In the genomic region with DNA sequence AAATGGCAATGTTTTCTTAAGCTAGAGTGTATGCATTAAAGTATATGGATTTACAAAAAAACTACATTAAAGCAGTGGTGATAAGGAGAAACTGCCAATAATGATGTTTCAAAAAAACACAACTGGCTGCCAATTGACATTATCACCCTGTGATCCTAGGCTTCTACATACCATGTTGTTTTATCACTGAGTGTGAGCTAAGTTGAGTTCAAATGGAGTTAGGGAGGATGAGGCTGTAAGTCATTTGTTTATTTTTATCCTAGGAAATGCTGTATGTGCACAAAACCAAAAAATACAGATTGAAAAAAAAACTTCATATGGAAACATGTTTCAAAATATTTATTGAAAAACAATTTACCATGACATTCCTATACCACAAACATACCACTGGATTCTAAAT, we compare ENCODE assay signal across 23 cellular contexts. TPM values are rescaled to one million over a fixed set of nuclear protein-coding genes. Genes with fewer than 3 reads are reported as not detected.
A peak's percentile ranks its signal among the peaks of the same experiment; 100 is the strongest.
DNase-seq lines count a peak whose midpoint lies in the region; ATAC-seq, FAIRE-seq and TF ChIP-seq lines count a peak whose summit lies in the region.
"Had no signal": no experiment of that assay in that cellular context is flagged by ENCODE, and none has a peak within 500 bp of the region (broad histone marks: within the 10 kb centered on the region; RNA-seq: fewer than 3 reads in every experiment).

No MANE protein-coding gene starts in this region.

- H4K8ac ChIP-seq in neuronal stem cell (ENCODE audit: low read depth, low read length), result no peak overlapping the region

- H3K18ac ChIP-seq in neuronal stem cell (ENCODE audit: low read length), result no peak overlapping the region

- H3F3A ChIP-seq in MM.1S (ENCODE audit: insufficient read depth, low read length), result no peaks in the 10 kb centered on the region

- H3K27ac Mint-ChIP-seq in activated naive CD4-positive, alpha-beta T cell treated with anti-CD3 and anti-CD28 coated beads for 36 hours, result no peak overlapping the region
- H3K27ac Mint-ChIP-seq: CD14-positive monocyte; CD4-positive, alpha-beta memory T cell; HFFc6 had no signal

- H3K36me3 Mint-ChIP-seq in activated naive CD4-positive, alpha-beta T cell treated with anti-CD3 and anti-CD28 coated beads for 36 hours (ENCODE audit: low read depth), result peaks cover 3% of the 10 kb centered on the region

- H3K9me3 ChIP-seq in A549 (no peaks in the 10 kb centered on the region), K562 (replicated peaks; ENCODE audit: control insufficient read depth, insufficient read depth, low read depth, low read length) (no peaks in the 10 kb centered on the region), osteoblast (ENCODE audit: low read depth, low read length) (no peaks in the 10 kb centered on the region), MM.1S (replicated peaks; ENCODE audit: insufficient read depth, low read length) (no peaks in the 10 kb centered on the region), HAP-1 (no peaks in the 10 kb centered on the region), neuronal stem cell (replicated peaks in 1 of 2; ENCODE audit: control insufficient read depth in 2 of 2, insufficient read depth in 1 of 2, low read depth in 1 of 2, low read length in 2 of 2) (peaks cover 0 to 2% of the 10 kb centered on the region in 2 donors)
- H3K9me3 ChIP-seq: BLaER1 had no signal

- no peak overlapping the region for H2BK5ac ChIP-seq in neuronal stem cell (ENCODE audit: low read length)

- H3K4me3 Mint-ChIP-seq in activated naive CD4-positive, alpha-beta T cell treated with anti-CD3 and anti-CD28 coated beads for 36 hours, result no peak overlapping the region
- H3K4me3 Mint-ChIP-seq: CD14-positive monocyte; CD4-positive, alpha-beta memory T cell; HFFc6 had no signal

- H3K4ac ChIP-seq in neuronal stem cell (ENCODE audit: low read length), result no peak overlapping the region

- H3K79me1 ChIP-seq in neuronal stem cell (ENCODE audit: low read depth, low read length), result no peaks in the 10 kb centered on the region

- no peak overlapping the region for H2BK12ac ChIP-seq in neuronal stem cell (ENCODE audit: low read length)

- no peaks in the 10 kb centered on the region for H3K9me1 ChIP-seq in K562 (ENCODE audit: control insufficient read depth, insufficient read depth, low read length)

- peaks cover 10% of the 10 kb centered on the region; the same call in 1 of the 3 replicates for H3K36me3 ChIP-seq in K562 (ENCODE audit: control insufficient read depth, insufficient read depth, low read length)
- H3K36me3 ChIP-seq in osteoblast (ENCODE audit: insufficient read depth, low read length), result peaks cover 33% of the 10 kb centered on the region
- 0 out of 2 replicates have a peak, but pooled peaks cover 5% of the 10 kb centered on the region for H3K36me3 ChIP-seq in MM.1S (replicated peaks; ENCODE audit: insufficient read depth, low read length)
- H3K36me3 ChIP-seq in HAP-1 (replicated peaks), result 0 out of 2 replicates have a peak, but pooled peaks cover 3% of the 10 kb centered on the region
- H3K36me3 ChIP-seq in neuronal stem cell (replicated peaks in 1 of 2; ENCODE audit: control insufficient read depth in 2 of 2, insufficient read depth in 2 of 2, low read length in 2 of 2), result peaks cover 3 to 70% of the 10 kb centered on the region in 2 donors

- no peak overlapping the region for H3K14ac ChIP-seq in neuronal stem cell (ENCODE audit: low read length)

- intact Hi-C loops in K562 (cut with micrococcal nuclease), result no loop called here
- intact Hi-C loops in activated naive CD4-positive, alpha-beta T cell treated with anti-CD3 and anti-CD28 coated beads for 36 hours (cut with micrococcal nuclease), result no loop called here

- H4K91ac ChIP-seq in neuronal stem cell (ENCODE audit: low read depth, low read length, poor library complexity), result no peak overlapping the region

- TF ChIP-seq CTCF in A549 (IDR thresholded peaks at IDR 0.05) (no peak), K562 (IDR thresholded peaks at IDR 0.05 in 2 of 3, conservative IDR thresholded peaks at IDR 0.05 in 1 of 3; ENCODE audit: insufficient read depth in 2 of 3, low read depth in 1 of 3, low read length in 3 of 3) (no peak), osteoblast (IDR thresholded peaks at IDR 0.05; ENCODE audit: extremely low read depth, low read depth, low read length) (no peak), MM.1S (IDR thresholded peaks at IDR 0.05; ENCODE audit: low read length) (no peak)

- no peak overlapping the region for H3K23ac ChIP-seq in neuronal stem cell (ENCODE audit: low read depth, low read length, poor library complexity)

- H3K27me3 ChIP-seq in K562 (ENCODE audit: control insufficient read depth in 2 of 2, insufficient read depth in 2 of 2, low read length in 2 of 2), result no peaks in the 10 kb centered on the region
- H3K27me3 ChIP-seq in osteoblast (ENCODE audit: insufficient read depth, low read length), result no peaks in the 10 kb centered on the region
- H3K27me3 ChIP-seq in MM.1S (replicated peaks; ENCODE audit: insufficient read depth, low read length), result no peaks in the 10 kb centered on the region
- H3K27me3 ChIP-seq in HAP-1 (ENCODE audit: low read depth), result no peaks in the 10 kb centered on the region
- no peaks in the 10 kb centered on the region for H3K27me3 ChIP-seq in neuronal stem cell (ENCODE audit: control insufficient read depth in 3 of 3, insufficient read depth in 3 of 3, low read depth in 1 of 3, low read length in 3 of 3)
- H3K27me3 ChIP-seq: BLaER1 had no signal

- in situ Hi-C loops in K562 (cut with MboI) (no loop called here), HAP-1 (cut with MboI; ENCODE audit: low sequenced_read_pairs) (loop anchor here (25.0 kb wide), 1 partner anchor 533 kb away; no protein-coding TSS in a partner anchor)

- TF ChIP-seq EP300 in A549 (IDR thresholded peaks at IDR 0.05) (no peak), K562 (IDR thresholded peaks at IDR 0.05; ENCODE audit: low read length) (no peak)

- H4K20me1 ChIP-seq in K562 (replicated peaks; ENCODE audit: control insufficient read depth, insufficient read depth, low read length) (no peaks in the 10 kb centered on the region), osteoblast (ENCODE audit: insufficient read depth, low read length) (peaks cover 3% of the 10 kb centered on the region), MM.1S (ENCODE audit: insufficient read depth, low read length) (no peaks in the 10 kb centered on the region)
- H4K20me1 ChIP-seq: BLaER1 had no signal

- no peaks in the 10 kb centered on the region for H3K9me3 Mint-ChIP-seq in activated naive CD4-positive, alpha-beta T cell treated with anti-CD3 and anti-CD28 coated beads for 36 hours
- H3K9me3 Mint-ChIP-seq: CD14-positive monocyte; CD4-positive, alpha-beta memory T cell; HFFc6 had no signal

- H3K4me2 ChIP-seq in A549 (no peak overlapping the region), K562 (ENCODE audit: insufficient read depth, low read length) (no peak overlapping the region), osteoblast (ENCODE audit: insufficient read depth, low read length) (no peak overlapping the region), MM.1S (ENCODE audit: low read depth, low read length) (no peak overlapping the region), neuronal stem cell (ENCODE audit: insufficient read depth, low read length, poor library complexity, severe bottlenecking) (no peak overlapping the region)
- H3K4me2 ChIP-seq: BLaER1 had no signal

- no peak overlapping the region for H3K27ac ChIP-seq in A549
- H3K27ac ChIP-seq in K562 (ENCODE audit: extremely low read depth, low read depth, low read length), result no peak overlapping the region
- H3K27ac ChIP-seq in osteoblast (ENCODE audit: low read depth, low read length), result no peak overlapping the region
- H3K27ac ChIP-seq in MM.1S (ENCODE audit: low read length), result no peak overlapping the region
- H3K27ac ChIP-seq in neuronal stem cell (replicated peaks; ENCODE audit: low read length), result no peak overlapping the region
- H3K27ac ChIP-seq: 22Rv1, BLaER1, GM23248 had no signal

- no peak for ATAC-seq in A549
- no peak for ATAC-seq in K562
- ATAC-seq: HCT116, HepG2 had no signal

- BruUV-seq in K562 (replicated peaks; lab: Mats Ljungman, UMichigan), result no TSS peak

- H3K9ac ChIP-seq in K562 (ENCODE audit: insufficient read depth in 1 of 2, low read depth in 2 of 2, low read length in 2 of 2) (no peak overlapping the region), MM.1S (ENCODE audit: low read length) (no peak overlapping the region), neuronal stem cell (ENCODE audit: low read depth, low read length, poor library complexity) (no peak overlapping the region)
- H3K9ac ChIP-seq: BLaER1, GM23248 had no signal

- H2AK5ac ChIP-seq in neuronal stem cell (ENCODE audit: low read depth, low read length), result no peak overlapping the region

- FAIRE-seq in A549 (lab: Jason Lieb, UNC), result no peak
- peak; percentile 48 for FAIRE-seq in HTR-8/SVneo (lab: Jason Lieb, UNC)
- FAIRE-seq in K562 (lab: Jason Lieb, UNC), result no peak
- FAIRE-seq: GM12891, GM19239, HepG2 had no signal

- DNase-seq in A549 (ENCODE audit: low read depth in 1 of 2, low spot score in 1 of 2) (no peak), HTR-8/SVneo (ENCODE audit: insufficient read length, low spot score) (no peak), K562 (ENCODE audit: extremely low read depth in 1 of 4, low spot score in 3 of 4) (no peak), osteoblast (ENCODE audit: insufficient read length, low spot score, missing footprints) (peak; percentile 4), MM.1S (no peak), HAP-1 (ENCODE audit: low spot score in 2 of 2) (no peak), neuronal stem cell (ENCODE audit: low spot score) (no peak)
- DNase-seq in activated naive CD4-positive, alpha-beta T cell treated with anti-CD3 and anti-CD28 coated beads for 36 hours, result no peak
- DNase-seq: CD4-positive, alpha-beta memory T cell; DMS153; DMS79; GM23248; HFFc6 had no signal

- H3K27me3 Mint-ChIP-seq in activated naive CD4-positive, alpha-beta T cell treated with anti-CD3 and anti-CD28 coated beads for 36 hours (ENCODE audit: low read depth), result no peaks in the 10 kb centered on the region
- H3K27me3 Mint-ChIP-seq: CD4-positive, alpha-beta memory T cell had no signal

- H3K4me1 ChIP-seq in A549 (peaks cover 5% of the 10 kb centered on the region; the same call in 1 of the 3 replicates), K562 (replicated peaks in 1 of 2; ENCODE audit: control insufficient read depth in 2 of 2, insufficient read depth in 2 of 2, low read length in 2 of 2) (no peaks in the 10 kb centered on the region), osteoblast (ENCODE audit: insufficient read depth, low read length) (peaks cover 19% of the 10 kb centered on the region), MM.1S (ENCODE audit: low read length) (no peaks in the 10 kb centered on the region), HAP-1 (peaks cover 6% of the 10 kb centered on the region; the same call in 1 of the 2 replicates), neuronal stem cell (ENCODE audit: control insufficient read depth in 2 of 2, insufficient read depth in 1 of 2, low read depth in 1 of 2, low read length in 2 of 2) (peaks cover 0 to 6% of the 10 kb centered on the region in 2 donors)
- H3K4me1 ChIP-seq: BLaER1 had no signal

- H3K79me2 ChIP-seq in K562 (ENCODE audit: control insufficient read depth, insufficient read depth, low read length) (no peaks in the 10 kb centered on the region), osteoblast (ENCODE audit: insufficient read depth, low read length) (no peaks in the 10 kb centered on the region), MM.1S (ENCODE audit: low read length) (no peaks in the 10 kb centered on the region)

- H3K4me3 ChIP-seq in A549 (no peak overlapping the region), K562 (no peak overlapping the region), osteoblast (ENCODE audit: insufficient read depth, low read length) (no peak overlapping the region), MM.1S (ENCODE audit: low read length) (no peak overlapping the region), HAP-1 (no peak overlapping the region), neuronal stem cell (ENCODE audit: low read length in 2 of 2) (no peak overlapping the region)
- H3K4me3 ChIP-seq: BLaER1, GM23248 had no signal

- POLR2A ChIA-PET in A549 (lab: Yijun Ruan, JAX) (no interaction called here), K562 (lab: Yijun Ruan, JAX) (interaction anchor here (1.5 kb wide), 1 partner anchor 9 kb away, joined by 4 read pairs; no protein-coding TSS in a partner anchor)

- no peak overlapping the region for H2BK15ac ChIP-seq in neuronal stem cell (ENCODE audit: low read length)

- CTCF ChIA-PET in A549 (lab: Yijun Ruan, JAX) (interaction anchor here (0.8 to 1.6 kb wide), 4 partner anchors 8 to 23 kb away, joined by 3 to 5 read pairs (median 3); a partner anchor contains a TSS), K562 (lab: Yijun Ruan, JAX; ENCODE audit: low intra/inter-chr PET ratio) (no interaction called here)
- CTCF ChIA-PET in activated naive CD4-positive, alpha-beta T cell treated with anti-CD3 and anti-CD28 coated beads for 36 hours (lab: Charles Lee), result no interaction called here

- H2AFZ ChIP-seq in K562 (ENCODE audit: low read depth, low read length) (no peak overlapping the region), osteoblast (ENCODE audit: low read length) (no peak overlapping the region), MM.1S (ENCODE audit: low read length) (no peak overlapping the region), neuronal stem cell (ENCODE audit: low read length) (no peak overlapping the region)
- H2AFZ ChIP-seq: GM23248 had no signal

- no peak for TF ChIP-seq RAD21 in A549 (conservative IDR thresholded peaks at IDR 0.05 in 1 of 2, IDR thresholded peaks at IDR 0.05 in 1 of 2)
- no peak for TF ChIP-seq RAD21 in K562 (CRISPR knock-in tag; conservative IDR thresholded peaks at IDR 0.05 in 1 of 2, IDR thresholded peaks at IDR 0.05 in 1 of 2)

- H2BK120ac ChIP-seq in neuronal stem cell (ENCODE audit: low read depth, low read length), result no peak overlapping the region

- no peaks in the 10 kb centered on the region for H3K4me1 Mint-ChIP-seq in activated naive CD4-positive, alpha-beta T cell treated with anti-CD3 and anti-CD28 coated beads for 36 hours (ENCODE audit: low read depth)
- H3K4me1 Mint-ChIP-seq: CD4-positive, alpha-beta memory T cell had no signal

- TF ChIP-seq POLR2A in A549 (IDR thresholded peaks at IDR 0.05; ENCODE audit: low read length), result no peak
- TF ChIP-seq POLR2A in K562 (conservative IDR thresholded peaks at IDR 0.05), result no peak

- no peaks in the 10 kb centered on the region for H3K9me2 ChIP-seq in MM.1S (replicated peaks; ENCODE audit: insufficient read depth, low read length)

RNA-seq across cellular contexts. Expression of a gene that starts 22.9 kb away (rescaled TPM):
- polyA plus RNA-seq in A549 (2011; rRNA removed) (0.10 and 0.26 TPM in 2 replicates), A549 (2017; fragmentation: RNase III; extraction: RNeasy Plus Mini Kit Qiagen cat#74134 plus additional on column Dnase treatment) (0.10 TPM in 1 of 3 replicates, not detected in the others), K562 (2011; rRNA removed) (not detected in 2 replicates), K562 (2014; fragmentation: Illumina TruSeq; extraction: Trizol) (not detected in 2 replicates), K562 (2014; fragmentation: Nextera tagmentation; extraction: Ambion mirVana) (not detected), K562 (2014; rRNA removed) (not detected in 2 replicates)
- polyA plus RNA-seq in A549 (2012; cell fraction: cytosol; rRNA removed), result 0.04 TPM in 1 of 2 replicates, not detected in the other
- not detected in 2 replicates for polyA plus RNA-seq in A549 (2012; cell fraction: nucleus; rRNA removed)
- polyA minus RNA-seq in A549 (2011; rRNA and poly(A)+ RNA removed), result not detected in 2 replicates
- total RNA-seq in K562 (2011; cell fraction: chromatin; rRNA removed; ENCODE audit: low replicate concordance), result not detected in 2 replicates
- not detected in 2 replicates for total RNA-seq in K562 (2011; cell fraction: nucleolus; rRNA removed)
- total RNA-seq in K562 (2011; cell fraction: nucleoplasm; rRNA removed), result not detected in 2 replicates
- total RNA-seq in K562 (2014; rRNA removed) (not detected in 2 replicates), K562 (2014; rRNA removed; fragmentation: Illumina TruSeq; extraction: Trizol) (not detected in 2 replicates), K562 (2015; rRNA removed; fragmentation: Illumina TruSeq; extraction: Trizol) (not detected in 2 replicates), K562 (2021) (not detected in 2 replicates), osteoblast (not detected in 2 replicates)
- 0.07 TPM in 1 of 2 replicates, not detected in the other for polyA plus RNA-seq in K562 (2011; cell fraction: cytosol; rRNA removed)
- polyA plus RNA-seq in K562 (2011; cell fraction: nucleus; rRNA removed), result not detected in 2 replicates
- polyA plus RNA-seq in K562 (2012), result not detected in 2 replicates
- not detected in 2 replicates for polyA minus RNA-seq in K562 (2011; rRNA and poly(A)+ RNA removed)
- polyA minus RNA-seq in K562 (2011; cell fraction: cytosol; rRNA and poly(A)+ RNA removed), result not detected in 2 replicates
- not detected in 2 replicates for polyA minus RNA-seq in K562 (2011; cell fraction: nucleus; rRNA and poly(A)+ RNA removed)
- under 1 TPM; 0.25 to 0.43 TPM for total RNA-seq in activated naive CD4-positive, alpha-beta T cell treated with anti-CD3 and anti-CD28 coated beads for 36 hours
- 0.17 TPM for polyA plus RNA-seq in neuronal stem cell (2013, experiment 1 of 2)
- 0.25 TPM for polyA plus RNA-seq in neuronal stem cell (2013, experiment 2 of 2)
- total RNA-seq: CD4-positive, alpha-beta memory T cell; Daoy; GM23248; H4; HepG2; HFFc6 had no signal
- polyA plus RNA-seq: AG04450, CD14-positive monocyte, GM23248, HepG2 had no signal

RNA-seq across cellular contexts. Expression of a gene that starts 53.2 kb away (rescaled TPM):
- 52.2 and 70.6 TPM in 2 replicates for polyA plus RNA-seq in A549 (2011; rRNA removed)
- 14.0 and 14.6 TPM in 2 replicates for polyA plus RNA-seq in A549 (2012; cell fraction: cytosol; rRNA removed)
- polyA plus RNA-seq in A549 (2012; cell fraction: nucleus; rRNA removed), result 8.7 and 11.6 TPM in 2 replicates
- 33.5 to 35.7 TPM (median 35.4 TPM) in 3 replicates for polyA plus RNA-seq in A549 (2017; fragmentation: RNase III; extraction: RNeasy Plus Mini Kit Qiagen cat#74134 plus additional on column Dnase treatment)
- polyA minus RNA-seq in A549 (2011; rRNA and poly(A)+ RNA removed), result 51.7 and 54.5 TPM in 2 replicates
- total RNA-seq in K562 (2011; cell fraction: chromatin; rRNA removed; ENCODE audit: low replicate concordance), result 97.3 and 280 TPM in 2 replicates
- 42.9 and 54.7 TPM in 2 replicates for total RNA-seq in K562 (2011; cell fraction: nucleolus; rRNA removed)
- 86.6 and 92.1 TPM in 2 replicates for total RNA-seq in K562 (2011; cell fraction: nucleoplasm; rRNA removed)
- total RNA-seq in K562 (2014; rRNA removed), result 33.6 and 36.0 TPM in 2 replicates
- 52.3 and 58.6 TPM in 2 replicates for total RNA-seq in K562 (2014; rRNA removed; fragmentation: Illumina TruSeq; extraction: Trizol)
- total RNA-seq in K562 (2015; rRNA removed; fragmentation: Illumina TruSeq; extraction: Trizol), result 56.3 and 60.6 TPM in 2 replicates
- total RNA-seq in K562 (2021), result 52.4 and 57.1 TPM in 2 replicates
- polyA plus RNA-seq in K562 (2011; rRNA removed), result 48.8 and 69.3 TPM in 2 replicates
- 20.4 and 25.9 TPM in 2 replicates for polyA plus RNA-seq in K562 (2011; cell fraction: cytosol; rRNA removed)
- 43.0 and 49.3 TPM in 2 replicates for polyA plus RNA-seq in K562 (2011; cell fraction: nucleus; rRNA removed)
- polyA plus RNA-seq in K562 (2012), result 32.0 and 43.0 TPM in 2 replicates
- 41.1 and 47.1 TPM in 2 replicates for polyA plus RNA-seq in K562 (2014; fragmentation: Illumina TruSeq; extraction: Trizol)
- polyA plus RNA-seq in K562 (2014; fragmentation: Nextera tagmentation; extraction: Ambion mirVana), result 10 to 100 TPM; 18.0 to 19.7 TPM
- 31.6 and 35.6 TPM in 2 replicates for polyA plus RNA-seq in K562 (2014; rRNA removed)
- polyA minus RNA-seq in K562 (2011; rRNA and poly(A)+ RNA removed), result 98.5 and 105 TPM in 2 replicates
- 41.5 and 42.5 TPM in 2 replicates for polyA minus RNA-seq in K562 (2011; cell fraction: cytosol; rRNA and poly(A)+ RNA removed)
- 26.4 and 48.5 TPM in 2 replicates for polyA minus RNA-seq in K562 (2011; cell fraction: nucleus; rRNA and poly(A)+ RNA removed)
- 99.5 and 116 TPM in 2 replicates for total RNA-seq in osteoblast
- total RNA-seq in activated naive CD4-positive, alpha-beta T cell treated with anti-CD3 and anti-CD28 coated beads for 36 hours, result 10 to 100 TPM; 27.6 to 28.9 TPM
- polyA plus RNA-seq in neuronal stem cell (2013, experiment 1 of 2), result 23.3 TPM
- polyA plus RNA-seq in neuronal stem cell (2013, experiment 2 of 2), result 23.5 TPM
